In the genomic region with DNA sequence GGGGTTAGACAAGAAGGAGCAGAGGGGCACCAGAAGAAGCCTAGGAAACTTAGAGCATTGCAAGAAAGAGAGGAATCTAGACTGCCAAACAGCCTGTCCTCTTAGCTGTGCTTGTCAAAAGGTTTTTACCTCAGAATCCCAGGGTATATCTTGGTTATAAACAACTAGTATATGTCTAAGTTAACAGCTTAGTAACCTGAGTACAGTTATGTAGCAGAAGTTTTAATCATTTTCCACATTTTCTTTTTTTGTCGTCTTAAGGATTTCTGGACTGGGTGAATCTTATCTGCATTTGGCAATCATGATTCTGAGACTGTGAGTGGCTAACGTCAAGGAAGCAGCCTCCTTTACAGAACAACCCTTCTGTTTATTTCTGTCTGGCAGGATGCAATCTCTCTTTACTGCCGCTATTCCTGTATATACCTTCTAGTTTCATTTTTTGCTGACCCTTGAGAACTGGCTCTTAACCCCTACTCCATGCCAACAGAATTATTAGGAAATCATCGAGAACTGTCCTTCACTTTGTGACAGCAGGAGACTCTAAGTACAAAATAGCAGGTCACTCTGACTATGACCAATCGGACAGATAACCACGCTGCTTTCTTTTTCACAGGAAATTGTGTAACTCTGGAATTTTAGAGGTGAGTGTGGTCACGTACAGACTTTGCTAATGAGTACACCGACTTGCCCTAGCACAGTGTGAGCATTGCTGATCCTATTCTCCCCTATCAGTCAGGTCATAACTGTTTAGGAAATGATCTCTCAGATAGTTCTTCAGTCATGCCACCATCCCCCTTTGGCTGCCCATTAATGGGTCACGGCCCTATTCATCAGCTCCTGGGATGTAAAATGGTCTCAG, we compare ENCODE assay signal across 8 cellular contexts. TPM values are rescaled to one million over a fixed set of nuclear protein-coding genes. Genes with fewer than 3 reads are reported as not detected.
DNase-seq lines count a peak whose midpoint lies in the region; ATAC-seq and TF ChIP-seq lines count a peak whose summit lies in the region.

No MANE protein-coding gene starts in this region.

- H3K27me3 ChIP-seq in SJSA1 (replicated peaks) (no peaks in the 10 kb centered on the region), upper lobe of left lung (no peaks in the 10 kb centered on the region)

- no peaks in the 10 kb centered on the region for H3K36me3 ChIP-seq in SJSA1
- no peaks in the 10 kb centered on the region for H3K36me3 ChIP-seq in mesodermal cell (ENCODE audit: control insufficient read depth, insufficient read depth, low read length)
- no peaks in the 10 kb centered on the region for H3K36me3 ChIP-seq in upper lobe of left lung

- peak in 2 of 4 donors; percentile 64 to 82 for TF ChIP-seq EP300 in upper lobe of left lung (IDR thresholded peaks at IDR 0.05)

- DNase-seq in AML-193 (lab: John Stamatoyannopoulos, UW) (peak; percentile 78 to 85), SJSA1 (ENCODE audit: low read depth in 1 of 2, low spot score in 2 of 2) (peak in 1 of 2 experiments; percentile 49), chondrocyte (ENCODE audit: low spot score) (no peak), upper lobe of left lung (peak in 1 of 2 donors; percentile 29), NCI-H446 (lab: John Stamatoyannopoulos, UW) (no peak)

- peak overlapping the region; percentile 36 for H3K4me3 ChIP-seq in SJSA1
- H3K4me3 ChIP-seq in mesodermal cell (ENCODE audit: extremely low read depth, insufficient read depth, low read length, poor library complexity, severe bottlenecking): no peak overlapping the region
- H3K4me3 ChIP-seq in upper lobe of left lung: peak overlapping the region in 3 of 4 donors; percentile 27 to 44 (median 39)

- H3K27me3 Mint-ChIP-seq in chondrocyte (ENCODE audit: low read depth): no peaks in the 10 kb centered on the region

- H3K4me3 Mint-ChIP-seq in chondrocyte (ENCODE audit: unreplicated experiment): peak overlapping the region; percentile 65

- TF ChIP-seq CTCF in chondrocyte (IDR thresholded peaks at IDR 0.05) (no peak), upper lobe of left lung (IDR thresholded peaks at IDR 0.05) (no peak)

- peaks cover 30% of the 10 kb centered on the region for H3K4me1 Mint-ChIP-seq in chondrocyte (ENCODE audit: low read depth)

- peaks cover 16% of the 10 kb centered on the region for H3K4me1 ChIP-seq in SJSA1 (replicated peaks)
- peaks cover 20% of the 10 kb centered on the region for H3K4me1 ChIP-seq in mesodermal cell (ENCODE audit: control insufficient read depth, insufficient read depth, low read length, poor library complexity, severe bottlenecking)
- H3K4me1 ChIP-seq in upper lobe of left lung: peaks cover 7 to 20% (median 14%) of the 10 kb centered on the region in 4 donors

- TF ChIP-seq POLR2A in upper lobe of left lung (IDR thresholded peaks at IDR 0.05): peak in 1 of 4 donors; percentile 36

- H3K27ac ChIP-seq in SJSA1 (peak overlapping the region; percentile 44), mesodermal cell (ENCODE audit: low read depth, low read length, severe bottlenecking) (peak overlapping the region; percentile 86), upper lobe of left lung (peak overlapping the region; percentile 69 to 86 (median 78))

- ATAC-seq in GM18907 (IDR thresholded peaks at IDR 0.05; ENCODE audit: unreplicated experiment) (peak; percentile 96), HG03108 (IDR thresholded peaks at IDR 0.05; ENCODE audit: unreplicated experiment) (peak; percentile 96), upper lobe of left lung (ENCODE audit: low FRiP score in 2 of 2) (peak; percentile 91)

- H3K27ac Mint-ChIP-seq in chondrocyte (ENCODE audit: unreplicated experiment): peak overlapping the region; percentile 83

- no peaks in the 10 kb centered on the region for H3K9me3 Mint-ChIP-seq in chondrocyte (ENCODE audit: low read depth)

- H3K36me3 Mint-ChIP-seq in chondrocyte (ENCODE audit: low read depth): no peaks in the 10 kb centered on the region

- WGBS in mesodermal cell (ENCODE audit: insufficient coverage in 2 of 2), 2 experiments: 78 to 90% methylated on average over 6 to 7 of the region's 9 CpGs
- WGBS in upper lobe of left lung, 2 donors: 4% methylated on average over 8 to 9 of the region's 9 CpGs

- H3K9me3 ChIP-seq in SJSA1 (replicated peaks) (no peaks in the 10 kb centered on the region), mesodermal cell (ENCODE audit: control insufficient read depth, low read length) (no peaks in the 10 kb centered on the region), upper lobe of left lung (no peaks in the 10 kb centered on the region)

RNA-seq across cellular contexts. Expression of gene CP, which starts 3.3 kb away (rescaled TPM):
- total RNA-seq in SJSA1 (2014; rRNA removed; shearing (Covaris generic)): 1.7 TPM in 1 of 2 replicates, not detected in the other
- total RNA-seq in chondrocyte (not detected in 3 replicates), upper lobe of left lung (10 to 100 TPM in 4 of 6 donors, 1 to 10 TPM in 2; 3.9 to 87.3 (median 18.9) TPM)
- 0.59 TPM for polyA plus RNA-seq in mesodermal cell (2013, experiment 1 of 2)
- polyA plus RNA-seq in mesodermal cell (2013, experiment 2 of 2): 0.51 TPM

Comparison
In these comparisons a context has a peak if more than half of its experiments do, and no peak if none do; other contexts are left out.
1. DNase-seq: peak in AML-193 (2 of 2); none in chondrocyte (single experiment) and NCI-H446 (0 of 2).
2. Peak in every context shown above with its lines, with median percentiles within 50 percentile points of each other: ATAC-seq and H3K27ac ChIP-seq.